ENCODE assay signal across 24 cellular contexts in genomic region chr12:132583736-132584135, GRCh38. TPM values are rescaled to one million over a fixed set of nuclear protein-coding genes. Genes with fewer than 3 reads are reported as not detected.
DNase-seq lines count a peak whose midpoint lies in the region; FAIRE-seq and TF ChIP-seq lines count a peak whose summit lies in the region.
"Had no signal": no experiment of that assay in that cellular context is flagged by ENCODE, and none has a peak within 500 bp of the region (broad histone marks: within the 10 kb centered on the region; RNA-seq: fewer than 3 reads in every experiment).

No MANE protein-coding gene starts in this region.

- no peak for FAIRE-seq in astrocyte (lab: Jason Lieb, UNC)
- FAIRE-seq: keratinocyte had no signal

- no peak overlapping the region for H3K4me2 ChIP-seq in astrocyte (ENCODE audit: low read length)
- peak overlapping the region; percentile 62 for H3K4me2 ChIP-seq in neuronal stem cell (ENCODE audit: insufficient read depth, low read length, poor library complexity, severe bottlenecking)
- H3K4me2 ChIP-seq: KMS-11 had no signal

- H4K91ac ChIP-seq in neuronal stem cell (ENCODE audit: low read depth, low read length, poor library complexity): no peak overlapping the region

- H2BK15ac ChIP-seq in neuronal stem cell (ENCODE audit: low read length): no peak overlapping the region

- H3K4me1 ChIP-seq in ES-I3 (ENCODE audit: insufficient read depth, low read length) (no peaks in the 10 kb centered on the region), astrocyte (ENCODE audit: insufficient read depth, low read length) (no peaks in the 10 kb centered on the region), iPS-15b (ENCODE audit: control insufficient read depth, insufficient read depth, low read length) (no peaks in the 10 kb centered on the region), neuronal stem cell (ENCODE audit: control insufficient read depth in 2 of 2, insufficient read depth in 1 of 2, low read depth in 1 of 2, low read length in 2 of 2) (peaks cover 0 to 7% of the 10 kb centered on the region in 2 donors), right atrium auricular region (no peaks in the 10 kb centered on the region)

- H3K4ac ChIP-seq in neuronal stem cell (ENCODE audit: low read length): no peak overlapping the region

- H3K4me1 Mint-ChIP-seq in astrocyte (ENCODE audit: low read depth, unreplicated experiment): peaks cover 3% of the 10 kb centered on the region
- H3K4me1 Mint-ChIP-seq: activated CD4-positive, alpha-beta T cell treated with anti-CD3 and anti-CD28 coated beads for 36 hours; CD14-positive monocyte; central memory CD8-positive, alpha-beta T cell; naive B cell had no signal

- peaks cover 6% of the 10 kb centered on the region for H3K36me3 Mint-ChIP-seq in astrocyte (ENCODE audit: low read depth, unreplicated experiment)

- no peak overlapping the region for H3K14ac ChIP-seq in neuronal stem cell (ENCODE audit: low read length)

- H3K9me3 ChIP-seq in ES-I3 (ENCODE audit: control insufficient read depth, insufficient read depth, low read length): no peaks in the 10 kb centered on the region
- no peaks in the 10 kb centered on the region for H3K9me3 ChIP-seq in astrocyte (ENCODE audit: insufficient read depth, low read depth, low read length)
- H3K9me3 ChIP-seq in iPS-15b (ENCODE audit: control insufficient read depth, insufficient read depth, low read length): no peaks in the 10 kb centered on the region
- H3K9me3 ChIP-seq in neuronal stem cell (replicated peaks in 1 of 2; ENCODE audit: control insufficient read depth in 2 of 2, insufficient read depth in 1 of 2, low read depth in 1 of 2, low read length in 2 of 2): peaks cover 0 to 2% of the 10 kb centered on the region in 2 donors
- peaks cover 0 to 4% of the 10 kb centered on the region in 2 donors for H3K9me3 ChIP-seq in right atrium auricular region

- no peak overlapping the region for H2BK12ac ChIP-seq in neuronal stem cell (ENCODE audit: low read length)

- H3K4me3 ChIP-seq in astrocyte (ENCODE audit: insufficient read depth, low read depth, low read length): no peak overlapping the region
- H3K4me3 ChIP-seq in iPS-15b (ENCODE audit: low read depth, low read length): peak overlapping the region; percentile 26
- peak overlapping the region in 1 of 2 donors; percentile 73 for H3K4me3 ChIP-seq in neuronal stem cell (ENCODE audit: low read length in 2 of 2)
- H3K4me3 ChIP-seq in right atrium auricular region: no peak overlapping the region

- peak overlapping the region; percentile 62 for H3K27ac Mint-ChIP-seq in astrocyte (ENCODE audit: unreplicated experiment)
- H3K27ac Mint-ChIP-seq: activated CD4-positive, alpha-beta T cell treated with anti-CD3 and anti-CD28 coated beads for 36 hours; CD14-positive monocyte had no signal

- H2AFZ ChIP-seq in astrocyte (ENCODE audit: low read depth, low read length) (no peak overlapping the region), neuronal stem cell (ENCODE audit: low read length) (no peak overlapping the region)

- no peak for DNase-seq in astrocyte (ENCODE audit: low read depth)
- no peak for DNase-seq in neuronal stem cell (ENCODE audit: low spot score)
- DNase-seq in NCI-H2227 (lab: John Stamatoyannopoulos, UW; ENCODE audit: unreplicated experiment): no peak
- no peak for DNase-seq in stimulated activated naive CD4-positive, alpha-beta T cell treated with Interleukin-2 at 50 U/mL for 16 hours (lab: John Stamatoyannopoulos, UW)
- no peak for DNase-seq in right atrium auricular region (ENCODE audit: low spot score)
- DNase-seq in NCI-H526 (lab: John Stamatoyannopoulos, UW): no peak
- DNase-seq: activated CD4-positive, alpha-beta T cell treated with anti-CD3 and anti-CD28 coated beads for 36 hours; activated effector memory CD4-positive, alpha-beta T cell treated with Interleukin-2 at 50 U/mL for 16 hours; DMS 273 treated with DMSO at 0.1 percent for 48 hours; effector memory CD4-positive, alpha-beta T cell; GF-D8; naive B cell; NCI-H2029 treated with DMSO at 0.1 percent for 48 hours; NCI-H446 treated with DMSO at 0.1 percent for 48 hours; stimulated activated CD4-positive, alpha-beta T cell treated with anti-CD3 and anti-CD28 coated beads, Interleukin-4, amount 100 ng/mL, for 1 hour had no signal

- H3K27me3 ChIP-seq in astrocyte (ENCODE audit: insufficient read depth, low read length) (peaks cover 5% of the 10 kb centered on the region), iPS-15b (ENCODE audit: control insufficient read depth, insufficient read depth, low read length) (peaks cover 46% of the 10 kb centered on the region), neuronal stem cell (ENCODE audit: control insufficient read depth in 3 of 3, insufficient read depth in 3 of 3, low read depth in 1 of 3, low read length in 3 of 3) (peaks cover 0 to 41% (median 6%) of the 10 kb centered on the region in 3 experiments), right atrium auricular region (no peaks in the 10 kb centered on the region)

- H3K27ac ChIP-seq in astrocyte (ENCODE audit: low read depth, low read length) (no peak overlapping the region), neuronal stem cell (replicated peaks; ENCODE audit: low read length) (no peak overlapping the region), right atrium auricular region (no peak overlapping the region)
- H3K27ac ChIP-seq: KMS-11 had no signal

- H3K23ac ChIP-seq in neuronal stem cell (ENCODE audit: low read depth, low read length, poor library complexity): peak overlapping the region; percentile 80

- no peak overlapping the region for H2BK120ac ChIP-seq in neuronal stem cell (ENCODE audit: low read depth, low read length)

- peaks cover 10% of the 10 kb centered on the region for H3K79me1 ChIP-seq in neuronal stem cell (ENCODE audit: low read depth, low read length)

- peaks cover 5% of the 10 kb centered on the region for H3K9me3 Mint-ChIP-seq in astrocyte (ENCODE audit: unreplicated experiment)

- TF ChIP-seq CTCF in astrocyte (IDR thresholded peaks at IDR 0.05; ENCODE audit: insufficient read depth, low read depth, low read length) (no peak), right atrium auricular region (IDR thresholded peaks at IDR 0.05) (no peak)

- WGBS in neuronal stem cell (ENCODE audit: extremely low coverage in 2 of 2, insufficient read length in 2 of 2, insufficient replicate concordance in 1 of 2), 2 donors: no CpG with 5 or more reads among the region's 29 CpGs

- H4K20me1 ChIP-seq in astrocyte (ENCODE audit: insufficient read depth, low read length): peaks cover 10% of the 10 kb centered on the region

- H3K27me3 Mint-ChIP-seq in astrocyte (ENCODE audit: low read depth, unreplicated experiment): peaks cover 33% of the 10 kb centered on the region
- H3K27me3 Mint-ChIP-seq: activated CD4-positive, alpha-beta T cell treated with anti-CD3 and anti-CD28 coated beads for 36 hours; central memory CD8-positive, alpha-beta T cell; naive B cell had no signal

- peak overlapping the region; percentile 58; the same call in 1 of the 2 replicates for H3K9ac ChIP-seq in ES-I3 (ENCODE audit: low read depth, low read length)
- no peak overlapping the region for H3K9ac ChIP-seq in astrocyte (ENCODE audit: low read length)
- H3K9ac ChIP-seq in iPS-15b (ENCODE audit: low read depth, low read length): no peak overlapping the region
- no peak overlapping the region for H3K9ac ChIP-seq in neuronal stem cell (ENCODE audit: low read depth, low read length, poor library complexity)
- H3K9ac ChIP-seq: KMS-11 had no signal

- no peaks in the 10 kb centered on the region; the same call in 1 of the 2 replicates for H3K36me3 ChIP-seq in ES-I3 (ENCODE audit: insufficient read depth, low read length)
- no peaks in the 10 kb centered on the region for H3K36me3 ChIP-seq in astrocyte (ENCODE audit: insufficient read depth, low read length)
- no peaks in the 10 kb centered on the region for H3K36me3 ChIP-seq in iPS-15b (ENCODE audit: control insufficient read depth, insufficient read depth, low read length)
- peaks cover 5 to 31% of the 10 kb centered on the region in 2 donors for H3K36me3 ChIP-seq in neuronal stem cell (replicated peaks in 1 of 2; ENCODE audit: control insufficient read depth in 2 of 2, insufficient read depth in 2 of 2, low read length in 2 of 2)
- peaks cover 5% of the 10 kb centered on the region for H3K36me3 ChIP-seq in right atrium auricular region

- no peak overlapping the region for H4K8ac ChIP-seq in neuronal stem cell (ENCODE audit: low read depth, low read length)

- H2AK5ac ChIP-seq in neuronal stem cell (ENCODE audit: low read depth, low read length): peak overlapping the region; percentile 46

- H3K18ac ChIP-seq in neuronal stem cell (ENCODE audit: low read length): no peak overlapping the region

- peak overlapping the region; percentile 64 for H3K4me3 Mint-ChIP-seq in astrocyte (ENCODE audit: unreplicated experiment)
- H3K4me3 Mint-ChIP-seq: activated CD4-positive, alpha-beta T cell treated with anti-CD3 and anti-CD28 coated beads for 36 hours; CD14-positive monocyte; central memory CD8-positive, alpha-beta T cell; naive B cell had no signal

- H3K79me2 ChIP-seq in astrocyte (ENCODE audit: insufficient read depth, low read length): no peaks in the 10 kb centered on the region

- no peak overlapping the region for H2BK5ac ChIP-seq in neuronal stem cell (ENCODE audit: low read length)

RNA-seq across cellular contexts. Expression of gene LRCOL1, which starts 26.6 kb away (rescaled TPM):
- total RNA-seq in astrocyte: not detected in 2 replicates
- 0.46 TPM for polyA plus RNA-seq in neuronal stem cell (2013, experiment 1 of 2)
- 0.55 TPM for polyA plus RNA-seq in neuronal stem cell (2013, experiment 2 of 2)
- total RNA-seq in right atrium auricular region: not detected
- total RNA-seq: activated CD4-positive, alpha-beta T cell treated with anti-CD3 and anti-CD28 coated beads for 36 hours had no signal
- polyA plus RNA-seq: CD14-positive monocyte, fibroblast of lung, keratinocyte had no signal

RNA-seq across cellular contexts. Expression of gene P2RX2, which starts 34.8 kb away (rescaled TPM):
- total RNA-seq in astrocyte: not detected in 2 replicates
- polyA plus RNA-seq in neuronal stem cell (2013, experiment 1 of 2): 0.14 TPM
- 0.11 TPM for polyA plus RNA-seq in neuronal stem cell (2013, experiment 2 of 2)
- total RNA-seq in right atrium auricular region: not detected
- total RNA-seq: activated CD4-positive, alpha-beta T cell treated with anti-CD3 and anti-CD28 coated beads for 36 hours; fibroblast of lung; lung microvascular endothelial cell had no signal
- polyA plus RNA-seq: AG04450, CD14-positive monocyte, fibroblast of lung, keratinocyte had no signal
